Comparison of ENCODE assay signal across 14 cellular contexts in the genomic region with DNA sequence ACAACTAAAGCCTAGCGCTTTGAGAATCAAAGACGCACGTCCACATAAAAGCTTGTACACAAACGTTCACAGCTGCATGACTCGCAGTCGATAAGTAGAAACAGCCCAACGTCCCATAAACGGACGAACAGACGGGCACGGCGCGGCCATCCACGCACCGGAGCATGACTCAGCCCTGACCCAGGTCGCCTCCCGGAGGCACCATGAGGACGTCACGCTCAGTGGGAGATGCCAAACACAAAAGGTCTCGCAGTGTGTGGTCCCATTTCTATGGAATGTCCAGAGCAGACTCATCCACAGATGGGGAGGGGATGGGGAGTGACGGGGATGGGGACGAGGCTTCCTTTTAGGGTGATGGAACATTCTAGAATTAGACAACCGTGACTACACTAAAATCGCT. TPM values are rescaled to one million over a fixed set of nuclear protein-coding genes. Genes with fewer than 3 reads are reported as not detected.
A peak's percentile ranks its signal among the peaks of the same experiment; 100 is the strongest.
DNase-seq lines count a peak whose midpoint lies in the region; ATAC-seq lines count a peak whose summit lies in the region.
"Had no signal": no experiment of that assay in that cellular context is flagged by ENCODE, and none has a peak within 500 bp of the region (broad histone marks: within the 10 kb centered on the region; RNA-seq: fewer than 3 reads in every experiment).

No MANE protein-coding gene starts in this region.

- DNase-seq in GM04503 (ENCODE audit: low read depth) (peak; percentile 71), SJSA1 (ENCODE audit: low read depth in 1 of 2, low spot score in 2 of 2) (peak; percentile 96 to 100), epidermal melanocyte (ENCODE audit: insufficient read length, low spot score) (peak; percentile 69), renal cortical epithelial cell (ENCODE audit: low read depth) (peak; percentile 14), AML-193 (lab: John Stamatoyannopoulos, UW) (no peak), DMS79 (lab: John Stamatoyannopoulos, UW) (no peak), Kasumi-1 (lab: John Stamatoyannopoulos, UW) (no peak)
- DNase-seq: activated CD4-positive, CD25-positive, alpha-beta regulatory T cell; activated T-cell treated with anti-CD3 and anti-CD28 coated beads, Interleukin-2, amount 50 U/mL, for 1 hour; nucleus accumbens; SIG-M5; stimulated activated CD4-positive, alpha-beta T cell treated with anti-CD3 and anti-CD28 coated beads, Interleukin-2, amount 100 ng/mL, for 48 hours had no signal

- no peak for ATAC-seq in HG03108 (IDR thresholded peaks at IDR 0.05; ENCODE audit: unreplicated experiment)

- H3K36me3 ChIP-seq in SJSA1 = peaks cover 75% of the 10 kb centered on the region

- no peak overlapping the region for H3K4me3 ChIP-seq in SJSA1

- H3K27ac ChIP-seq in SJSA1 = peak overlapping the region; percentile 98

- H3K4me1 ChIP-seq in SJSA1 (replicated peaks) = peaks cover 36% of the 10 kb centered on the region

- no peaks in the 10 kb centered on the region for H3K9me3 ChIP-seq in SJSA1 (replicated peaks)

- no peaks in the 10 kb centered on the region for H3K27me3 ChIP-seq in SJSA1 (replicated peaks)

RNA-seq across cellular contexts. Expression of a gene that starts 9.4 kb away (rescaled TPM):
- 44.2 and 44.7 TPM in 2 replicates for total RNA-seq in SJSA1 (2014; rRNA removed; shearing (Covaris generic))
- 22.6 and 46.3 TPM in 2 replicates for total RNA-seq in renal cortical epithelial cell

RNA-seq across cellular contexts. Expression of a gene that starts 15.7 kb away (rescaled TPM):
- 0.13 TPM in 1 of 2 replicates, not detected in the other for total RNA-seq in SJSA1 (2014; rRNA removed; shearing (Covaris generic))
- 0.10 TPM in 1 of 2 replicates, not detected in the other for total RNA-seq in renal cortical epithelial cell
- total RNA-seq: cardiac septum had no signal

RNA-seq across cellular contexts. Expression of a gene that starts 34.3 kb away (rescaled TPM):
- total RNA-seq in SJSA1 (2014; rRNA removed; shearing (Covaris generic)) = 2.2 and 4.3 TPM in 2 replicates
- total RNA-seq in renal cortical epithelial cell = 0.55 TPM in 1 of 2 replicates, not detected in the other

RNA-seq across cellular contexts. Expression of a gene that starts 39.0 kb away (rescaled TPM):
- 55.9 and 79.3 TPM in 2 replicates for total RNA-seq in SJSA1 (2014; rRNA removed; shearing (Covaris generic))
- 19.8 and 23.4 TPM in 2 replicates for total RNA-seq in renal cortical epithelial cell

RNA-seq across cellular contexts. Expression of a gene that starts 51.6 kb away (rescaled TPM):
- total RNA-seq in SJSA1 (2014; rRNA removed; shearing (Covaris generic)) = 444 and 577 TPM in 2 replicates
- total RNA-seq in renal cortical epithelial cell = 410 and 555 TPM in 2 replicates

Comparison
In these comparisons a context has a peak if more than half of its experiments do, and no peak if none do; other contexts are left out.
1. DNase-seq: peak in GM04503 (single experiment), SJSA1 (2 of 2), epidermal melanocyte (single experiment) and renal cortical epithelial cell (single experiment); none in AML-193 (0 of 2), DMS79 (single experiment) and Kasumi-1 (0 of 2).